In genomic region chr11:62883677-62884076, GRCh38 we compare ENCODE assay signal across 8 cellular contexts. TPM values are rescaled to one million over a fixed set of nuclear protein-coding genes. Genes with fewer than 3 reads are reported as not detected.
DNase-seq lines count a peak whose midpoint lies in the region; ATAC-seq and TF ChIP-seq lines count a peak whose summit lies in the region.
"Had no signal": no experiment of that assay in that cellular context is flagged by ENCODE, and none has a peak within 500 bp of the region (broad histone marks: within the 10 kb centered on the region; RNA-seq: fewer than 3 reads in every experiment).

No MANE protein-coding gene starts in this region.

- ATAC-seq in activated CD4-positive, CD25-positive, alpha-beta regulatory T cell treated with anti-CD3 and anti-CD28 coated beads, Interleukin-2, amount 50 U/mL, for 24 hours: no peak
- ATAC-seq: left cardiac atrium had no signal

- H3K36me3 ChIP-seq in ES-I3 (ENCODE audit: insufficient read depth, low read length): peaks cover 59% of the 10 kb centered on the region
- H3K36me3 ChIP-seq in ascending aorta: peaks cover 57 to 65% of the 10 kb centered on the region in 2 donors

- POLR2A ChIA-PET in GM10248 (lab: Yijun Ruan, JAX): interaction anchor here (1.3 to 1.5 kb wide), 2 partner anchors 42 to 292 kb away, joined by 3 to 8 read pairs; partner anchors contain the start of gene TUT1

- peak overlapping the region; percentile 91 to 98 for H3K27ac ChIP-seq in ascending aorta

- intact Hi-C loops in ascending aorta (cut with DNase I): loop anchor here (10.0 kb wide), 1 partner anchor 731 kb away; the partner anchor contains the start of gene PLAAT3

- no peaks in the 10 kb centered on the region for H3K27me3 ChIP-seq in ascending aorta

- H3K27me3 Mint-ChIP-seq in nephron progenitor cell (ENCODE audit: low read depth, poor library complexity): no peaks in the 10 kb centered on the region

- H3K9me3 ChIP-seq in ES-I3 (ENCODE audit: control insufficient read depth, insufficient read depth, low read length) (no peaks in the 10 kb centered on the region), ascending aorta (no peaks in the 10 kb centered on the region)

- H3K9me3 Mint-ChIP-seq in nephron progenitor cell: no peaks in the 10 kb centered on the region

- H3K4me1 ChIP-seq in ES-I3 (ENCODE audit: insufficient read depth, low read length): peaks cover 20% of the 10 kb centered on the region
- H3K4me1 ChIP-seq in ascending aorta: peaks cover 16 to 43% of the 10 kb centered on the region in 2 donors

- DNase-seq in ascending aorta (ENCODE audit: low spot score in 2 of 2) (no peak), nephron progenitor cell (no peak), GM10248 (ENCODE audit: extremely low spot score) (no peak), activated gamma-delta T cell (lab: John Stamatoyannopoulos, UW) (no peak)
- DNase-seq: left cardiac atrium, SIG-M5 had no signal

- no peak for TF ChIP-seq CTCF in ascending aorta (IDR thresholded peaks at IDR 0.05)
- TF ChIP-seq CTCF in nephron progenitor cell (IDR thresholded peaks at IDR 0.05): no peak
- no peak for TF ChIP-seq CTCF in GM10248 (IDR thresholded peaks at IDR 0.05; ENCODE audit: control extremely low read depth, extremely low read depth, low read depth, missing control alignments)

- H3K4me3 ChIP-seq in ascending aorta: peak overlapping the region; percentile 56 to 95

- H3K4me3 Mint-ChIP-seq in nephron progenitor cell: peak overlapping the region; percentile 100

- H3K9ac ChIP-seq in ES-I3 (ENCODE audit: low read depth, low read length): peak overlapping the region; percentile 97; the same call in 1 of the 2 replicates

- peak overlapping the region; percentile 84 for H3K27ac Mint-ChIP-seq in nephron progenitor cell

- CTCF ChIA-PET in GM10248 (lab: Yijun Ruan, JAX): interaction anchor here (1.2 to 3.3 kb wide), 9 partner anchors 11 to 459 kb away, joined by 3 to 15 read pairs (median 5); partner anchors contain the start of gene TMEM179B

- peaks cover 70% of the 10 kb centered on the region for H3K36me3 Mint-ChIP-seq in nephron progenitor cell (ENCODE audit: low read depth)

- H3K4me1 Mint-ChIP-seq in nephron progenitor cell: peaks cover 79% of the 10 kb centered on the region

RNA-seq across cellular contexts. Expression of gene SLC3A2, which starts 3.0 kb away (rescaled TPM):
- total RNA-seq in ascending aorta: 143 TPM

RNA-seq across cellular contexts. Expression of gene CHRM1, which starts 37.5 kb away (rescaled TPM):
- not detected for total RNA-seq in ascending aorta
- total RNA-seq: left cardiac atrium had no signal

RNA-seq across cellular contexts. Expression of gene WDR74, which starts 44.3 kb away (rescaled TPM):
- 28.7 TPM for total RNA-seq in ascending aorta

RNA-seq across cellular contexts. Expression of gene TEX54, which starts 51.0 kb away (rescaled TPM):
- not detected for total RNA-seq in ascending aorta
- total RNA-seq: left cardiac atrium had no signal

RNA-seq across cellular contexts. Expression of gene STX5, which starts 51.8 kb away (rescaled TPM):
- total RNA-seq in ascending aorta: 40.3 TPM
